1 cellular context compared by ENCODE assay signal in genomic region chr4:74934822-74935326, GRCh38.
TF ChIP-seq lines count a peak whose summit lies in the region.

No MANE protein-coding gene starts in this region.

TF ChIP-seq in WTC11, 78 proteins besides CTCF, POLR2A, EP300 and RAD21 (continued from another document):
- TF ChIP-seq CDX4 (CRISPR knock-in tag; IDR thresholded peaks at IDR 0.05; ENCODE audit: borderline replicate concordance) (no peak), ERG (CRISPR knock-in tag; IDR thresholded peaks at IDR 0.05) (no peak), ZNF138 (CRISPR knock-in tag; conservative IDR thresholded peaks at IDR 0.05) (no peak)
TF ChIP-seq in WTC11: peak in this region for 0.
